Comparison of ENCODE assay signal across 26 cellular contexts in genomic region chr17:15971108-15971507, GRCh38. TPM values are rescaled to one million over a fixed set of nuclear protein-coding genes. Genes with fewer than 3 reads are reported as not detected.
DNase-seq lines count a peak whose midpoint lies in the region; TF ChIP-seq lines count a peak whose summit lies in the region.
"Had no signal": no experiment of that assay in that cellular context is flagged by ENCODE, and none has a peak within 500 bp of the region (broad histone marks: within the 10 kb centered on the region; RNA-seq: fewer than 3 reads in every experiment).

No MANE protein-coding gene starts in this region.

- no peak overlapping the region for H3K9ac ChIP-seq in HUES64 (ENCODE audit: low read depth, low read length)
- H3K9ac ChIP-seq: GM23248, KMS-11 had no signal

- H3K36me3 ChIP-seq in HUES64 (ENCODE audit: insufficient read depth, low read length) (peaks cover 14% of the 10 kb centered on the region), PC-9 (ENCODE audit: low read depth) (peaks cover 11% of the 10 kb centered on the region)
- H3K36me3 ChIP-seq: breast epithelium, ovary had no signal

- POLR2A ChIA-PET in PC-9 (lab: Charles Lee; ENCODE audit: unreplicated experiment) = interaction anchor here (0.6 to 0.7 kb wide), 3 partner anchors 9 to 79 kb away, joined by 3 to 6 read pairs (median 5); no protein-coding TSS in a partner anchor

- no peaks in the 10 kb centered on the region for H3K9me3 ChIP-seq in HUES64 (ENCODE audit: insufficient read depth, low read depth, low read length)
- no peaks in the 10 kb centered on the region for H3K9me3 ChIP-seq in PC-9 (ENCODE audit: insufficient read depth, low read depth)
- H3K9me3 ChIP-seq: breast epithelium, ovary, tibial nerve had no signal

- intact Hi-C loops in PC-9 (cut with micrococcal nuclease; ENCODE audit: unreplicated experiment) = no loop called here

- in situ Hi-C loops in GM13976 (cut with MboI; ENCODE audit: low sequenced_read_pairs, unreplicated experiment) = loop anchor here (25.0 kb wide), 1 partner anchor 134 kb away; no protein-coding TSS in a partner anchor

- no peaks in the 10 kb centered on the region; the same call in 1 of the 2 replicates for H4K20me1 ChIP-seq in PC-9 (ENCODE audit: insufficient read depth)

- H3K4me1 ChIP-seq in HUES64 (ENCODE audit: insufficient read depth, low read length) (peaks cover 34% of the 10 kb centered on the region), PC-9 (replicated peaks; ENCODE audit: insufficient read depth) (peaks cover 56% of the 10 kb centered on the region)

- no peak overlapping the region for H2AFZ ChIP-seq in PC-9
- H2AFZ ChIP-seq: GM23248 had no signal

- H3K4me2 ChIP-seq in PC-9 = peak overlapping the region; percentile 16; the same call in 1 of the 2 replicates
- H3K4me2 ChIP-seq: KMS-11 had no signal

- TF ChIP-seq CTCF in PC-9 (conservative IDR thresholded peaks at IDR 0.05) (no peak), fibroblast of the aortic adventitia (IDR thresholded peaks at IDR 0.05; ENCODE audit: insufficient read depth, low read length) (no peak), GM13976 (IDR thresholded peaks at IDR 0.05; ENCODE audit: borderline replicate concordance, control extremely low read depth, extremely low read depth, insufficient read depth, missing control alignments) (no peak)

- CTCF ChIA-PET in PC-9 (lab: Charles Lee) = interaction anchor here (0.8 to 1.5 kb wide), 2 partner anchors 12 to 28 kb away, joined by 4 to 16 read pairs; partner anchors contain the start of genes TTC19 and ZSWIM7

- peak in 1 of 2 experiments; percentile 43 for DNase-seq in PC-9
- peak; percentile 16 for DNase-seq in fibroblast of the aortic adventitia (ENCODE audit: low read depth)
- no peak for DNase-seq in D341Med (ENCODE audit: low spot score)
- DNase-seq in C1 segment of cervical spinal cord (lab: John Stamatoyannopoulos, UW) = no peak
- no peak for DNase-seq in NCI-H345 treated with DMSO at 0.1 percent for 48 hours (lab: John Stamatoyannopoulos, UW; ENCODE audit: unreplicated experiment)
- no peak for DNase-seq in GM13976 (ENCODE audit: low spot score)
- DNase-seq: activated CD4-positive, alpha-beta T cell treated with anti-CD3 and anti-CD28 coated beads for 36 hours; activated CD8-positive, alpha-beta T cell treated with anti-CD3 and anti-CD28 coated beads, Interleukin-2, amount 10 ng/mL, durations not matched to agents 7 days and 5 days; activated naive CD4-positive, alpha-beta T cell treated with anti-CD3 and anti-CD28 coated beads, Interleukin-2, amount 50 U/mL, for 16 hours; amniotic stem cell; Calu3; DND-41; GF-D8; GM23248; HFFc6; mammary epithelial cell; NCI-H2107; NCI-H446; NCI-H82; nephron progenitor cell; ovary had no signal

- BruUV-seq in PC-9 (replicated peaks; lab: Mats Ljungman, UMichigan) = no TSS peak

- H3K79me2 ChIP-seq in PC-9 (ENCODE audit: low read depth) = peaks cover 93% of the 10 kb centered on the region

- H3K9me2 ChIP-seq in PC-9 (ENCODE audit: insufficient read depth) = no peaks in the 10 kb centered on the region

- H3F3A ChIP-seq in PC-9 (ENCODE audit: insufficient read depth, low read depth) = peaks cover 48% of the 10 kb centered on the region

- H3K4me3 ChIP-seq in HUES64 (ENCODE audit: low read length) = no peak overlapping the region
- H3K4me3 ChIP-seq in PC-9 = no peak overlapping the region
- no peak overlapping the region for H3K4me3 ChIP-seq in fibroblast of the aortic adventitia (ENCODE audit: low read depth, low read length)
- H3K4me3 ChIP-seq: breast epithelium, GM23248, ovary, tibial nerve had no signal

- H3K27ac ChIP-seq in HUES64 (ENCODE audit: low read depth, low read length) (peak overlapping the region; percentile 52; the same call in 1 of the 2 replicates), PC-9 (peak overlapping the region; percentile 34; the same call in 1 of the 2 replicates)
- H3K27ac ChIP-seq: breast epithelium, C4-2B, GM23248, KMS-11, ovary, tibial nerve had no signal

- 83% methylated on average over 3 of the region's 3 CpGs for WGBS in HUES64

- no peaks in the 10 kb centered on the region for H3K27me3 ChIP-seq in HUES64 (ENCODE audit: insufficient read depth, low read length)
- H3K27me3 ChIP-seq in PC-9 (ENCODE audit: insufficient read depth, low read depth) = no peaks in the 10 kb centered on the region
- H3K27me3 ChIP-seq: breast epithelium, ovary, tibial nerve had no signal

RNA-seq across cellular contexts. Expression of gene ADORA2B, which starts 26.2 kb away (rescaled TPM):
- 2.0 TPM for polyA plus RNA-seq in HUES64 (2013, experiment 1 of 2)
- polyA plus RNA-seq in HUES64 (2013, experiment 2 of 2) = 3.1 TPM
- total RNA-seq in PC-9 (2021) (32.6 and 42.7 TPM in 2 replicates), fibroblast of the aortic adventitia (ENCODE audit: low replicate concordance) (0.90 and 19.3 TPM in 2 replicates)

RNA-seq across cellular contexts. Expression of gene ZSWIM7, which starts 28.4 kb away (rescaled TPM):
- 41.6 TPM for polyA plus RNA-seq in HUES64 (2013, experiment 1 of 2)
- polyA plus RNA-seq in HUES64 (2013, experiment 2 of 2) = 47.5 TPM
- total RNA-seq in PC-9 (2021) = 13.0 and 19.1 TPM in 2 replicates
- 17.3 and 26.2 TPM in 2 replicates for total RNA-seq in fibroblast of the aortic adventitia (ENCODE audit: low replicate concordance)

RNA-seq across cellular contexts. Expression of gene TTC19, which starts 28.5 kb away (rescaled TPM):
- 41.9 TPM for polyA plus RNA-seq in HUES64 (2013, experiment 1 of 2)
- 46.1 TPM for polyA plus RNA-seq in HUES64 (2013, experiment 2 of 2)
- total RNA-seq in PC-9 (2021) (53.5 and 74.7 TPM in 2 replicates), fibroblast of the aortic adventitia (ENCODE audit: low replicate concordance) (21.4 and 52.0 TPM in 2 replicates)
